ENCODE assay signal across 11 cellular contexts in genomic region chrX:132837126-132837525, GRCh38.
DNase-seq lines count a peak whose midpoint lies in the region; ATAC-seq, FAIRE-seq and TF ChIP-seq lines count a peak whose summit lies in the region.
"Had no signal": no experiment of that assay in that cellular context is flagged by ENCODE, and none has a peak within 500 bp of the region (broad histone marks: within the 10 kb centered on the region; RNA-seq: fewer than 3 reads in every experiment).

No MANE protein-coding gene starts in this region.

- no peaks in the 10 kb centered on the region for H3K9me3 ChIP-seq in pancreas
- H3K9me3 ChIP-seq: heart right ventricle had no signal

- no peak for TF ChIP-seq CTCF in WTC11 (IDR thresholded peaks at IDR 0.05)
- no peak for TF ChIP-seq CTCF in fibroblast of villous mesenchyme (IDR thresholded peaks at IDR 0.05; ENCODE audit: insufficient read depth, low read depth, low read length)
- no peak for TF ChIP-seq CTCF in pancreas (IDR thresholded peaks at IDR 0.05)

- TF ChIP-seq POLR2A in H54 (IDR thresholded peaks at IDR 0.05; ENCODE audit: low read depth, low read length), result no peak

- intact Hi-C loops in pancreas (cut with DNase I), result no loop called here
- intact Hi-C loops in Right ventricle myocardium superior (cut with DNase I), result no loop called here
- intact Hi-C loops in posterior cingulate gyrus (cut with DNase I), result no loop called here

- H3K27me3 Mint-ChIP-seq in WTC11 (ENCODE audit: low read depth), result no peaks in the 10 kb centered on the region
- peaks cover 0 to 19% of the 10 kb centered on the region in 2 donors for H3K27me3 Mint-ChIP-seq in natural killer cell treated with Interleukin-12 subunit alpha and Interleukin-12 subunit beta and Interleukin-15 and Interleukin-18, amount 100 ng/mL, for 72 hours
- H3K27me3 Mint-ChIP-seq: activated naive CD4-positive, alpha-beta T cell treated with anti-CD3 and anti-CD28 coated beads, Interleukin-2, amount 50 U/mL, for 24 hours; memory B cell had no signal

- CTCF ChIA-PET in WTC11 (lab: Charles Lee), result no interaction called here

- H3K4me3 ChIP-seq in fibroblast of villous mesenchyme (ENCODE audit: low read depth, low read length), result no peak overlapping the region
- H3K4me3 ChIP-seq in pancreas, result no peak overlapping the region
- H3K4me3 ChIP-seq: heart right ventricle had no signal

- DNase-seq in H54 (ENCODE audit: insufficient read length, low spot score), result no peak
- no peak for DNase-seq in WTC11 (ENCODE audit: low spot score)
- peak; percentile 59 for DNase-seq in fibroblast of villous mesenchyme (ENCODE audit: low read depth)
- peak in 2 of 6 donors; percentile 14 to 15 for DNase-seq in pancreas
- DNase-seq in Right ventricle myocardium superior, result no peak
- no peak for DNase-seq in posterior cingulate gyrus
- no peak for DNase-seq in natural killer cell treated with Interleukin-12 subunit alpha and Interleukin-12 subunit beta and Interleukin-15 and Interleukin-18, amount 100 ng/mL, for 72 hours (ENCODE audit: low spot score)
- DNase-seq: heart right ventricle, retina had no signal

- FAIRE-seq in H54 (lab: Jason Lieb, UNC) (peak; percentile 41), pancreas (lab: Jason Lieb, UNC) (no peak)

- POLR2A ChIA-PET in WTC11 (lab: Charles Lee), result no interaction called here

- H3K27me3 ChIP-seq in pancreas, result peaks cover 0 to 4% (median 1%) of the 10 kb centered on the region in 4 donors

- peaks cover 24% of the 10 kb centered on the region for H3K4me1 Mint-ChIP-seq in WTC11
- H3K4me1 Mint-ChIP-seq in natural killer cell treated with Interleukin-12 subunit alpha and Interleukin-12 subunit beta and Interleukin-15 and Interleukin-18, amount 100 ng/mL, for 72 hours (ENCODE audit: low read depth in 2 of 2), result no peaks in the 10 kb centered on the region
- H3K4me1 Mint-ChIP-seq: activated naive CD4-positive, alpha-beta T cell treated with anti-CD3 and anti-CD28 coated beads, Interleukin-2, amount 50 U/mL, for 24 hours; memory B cell had no signal

- 4 to 11% methylated on average over 3 of the region's 3 CpGs for WGBS in pancreas, 2 donors

- no peak overlapping the region for H3K27ac ChIP-seq in pancreas
- H3K27ac ChIP-seq: heart right ventricle had no signal

- peak overlapping the region; percentile 33; the same call in 1 of the 2 replicates for H3K27ac Mint-ChIP-seq in WTC11
- no peak overlapping the region for H3K27ac Mint-ChIP-seq in natural killer cell treated with Interleukin-12 subunit alpha and Interleukin-12 subunit beta and Interleukin-15 and Interleukin-18, amount 100 ng/mL, for 72 hours
- H3K27ac Mint-ChIP-seq: activated naive CD4-positive, alpha-beta T cell treated with anti-CD3 and anti-CD28 coated beads, Interleukin-2, amount 50 U/mL, for 24 hours; memory B cell had no signal

- no peaks in the 10 kb centered on the region for H3K9me3 Mint-ChIP-seq in WTC11
- H3K9me3 Mint-ChIP-seq in natural killer cell treated with Interleukin-12 subunit alpha and Interleukin-12 subunit beta and Interleukin-15 and Interleukin-18, amount 100 ng/mL, for 72 hours, result no peaks in the 10 kb centered on the region
- H3K9me3 Mint-ChIP-seq: activated naive CD4-positive, alpha-beta T cell treated with anti-CD3 and anti-CD28 coated beads, Interleukin-2, amount 50 U/mL, for 24 hours; memory B cell had no signal

- H3K4me3 Mint-ChIP-seq in WTC11, result no peak overlapping the region
- no peak overlapping the region for H3K4me3 Mint-ChIP-seq in natural killer cell treated with Interleukin-12 subunit alpha and Interleukin-12 subunit beta and Interleukin-15 and Interleukin-18, amount 100 ng/mL, for 72 hours
- H3K4me3 Mint-ChIP-seq: activated naive CD4-positive, alpha-beta T cell treated with anti-CD3 and anti-CD28 coated beads, Interleukin-2, amount 50 U/mL, for 24 hours; memory B cell had no signal

- ATAC-seq in WTC11 (no peak), pancreas (peak; percentile 11 to 61 (median 56)), Right ventricle myocardium superior (ENCODE audit: poor library complexity) (no peak)
- ATAC-seq in natural killer cell treated with Interleukin-12 subunit alpha and Interleukin-12 subunit beta and Interleukin-15 and Interleukin-18, amount 100 ng/mL, for 72 hours, result no peak
- ATAC-seq: heart right ventricle had no signal

- no peaks in the 10 kb centered on the region for H3K4me1 ChIP-seq in pancreas
- H3K4me1 ChIP-seq: heart right ventricle had no signal

- no peaks in the 10 kb centered on the region for H3K36me3 Mint-ChIP-seq in WTC11
- no peaks in the 10 kb centered on the region for H3K36me3 Mint-ChIP-seq in natural killer cell treated with Interleukin-12 subunit alpha and Interleukin-12 subunit beta and Interleukin-15 and Interleukin-18, amount 100 ng/mL, for 72 hours
- H3K36me3 Mint-ChIP-seq: activated naive CD4-positive, alpha-beta T cell treated with anti-CD3 and anti-CD28 coated beads, Interleukin-2, amount 50 U/mL, for 24 hours; memory B cell had no signal

- no peaks in the 10 kb centered on the region for H3K36me3 ChIP-seq in pancreas
- H3K36me3 ChIP-seq: heart right ventricle had no signal

TF ChIP-seq in WTC11, 78 proteins besides CTCF, POLR2A, EP300 and RAD21:
- TF ChIP-seq IRF2 (CRISPR knock-in tag; IDR thresholded peaks at IDR 0.05; ENCODE audit: borderline replicate concordance, low read depth), result no peak

Comparison
In these comparisons a context has a peak if more than half of its experiments do, and no peak if none do; other contexts are left out.
1. ATAC-seq: peak in pancreas (4 of 4); none in WTC11 (single experiment), Right ventricle myocardium superior (single experiment) and natural killer cell treated with Interleukin-12 subunit alpha and Interleukin-12 subunit beta and Interleukin-15 and Interleukin-18, amount 100 ng/mL, for 72 hours (0 of 2).